2 cellular contexts compared by ENCODE assay signal in genomic region chr11:45886816-45887520, GRCh38.
TF ChIP-seq lines count a peak whose summit lies in the region.

No MANE protein-coding gene starts in this region.

TF ChIP-seq in HEK293, 187 proteins besides CTCF, POLR2A, EP300 and RAD21:
- TF ChIP-seq ZSCAN5A (tag by site-specific recombination; IDR thresholded peaks at IDR 0.05) (no peak), SCRT2 (tag by site-specific recombination; IDR thresholded peaks at IDR 0.05) (peak; percentile 64), ZIC2 (tag by site-specific recombination; IDR thresholded peaks at IDR 0.05) (peak; percentile 48)

TF ChIP-seq in H1, 55 proteins besides CTCF, POLR2A, EP300 and RAD21:
- TF ChIP-seq ATF2 (IDR thresholded peaks at IDR 0.05; ENCODE audit: low read length), result no peak
- TF ChIP-seq NANOG (IDR thresholded peaks at IDR 0.05; ENCODE audit: insufficient read depth, low read depth, low read length, poor library complexity, severe bottlenecking), result no peak
- no peak for TF ChIP-seq FOSL1 (IDR thresholded peaks at IDR 0.05; ENCODE audit: insufficient read depth, low read depth, low read length)
- no peak for TF ChIP-seq TCF12 (IDR thresholded peaks at IDR 0.05; ENCODE audit: low read depth, low read length)
- TF ChIP-seq SIRT6 (IDR thresholded peaks at IDR 0.05; ENCODE audit: low read length), result no peak
- TF ChIP-seq BRCA1 (IDR thresholded peaks at IDR 0.05; ENCODE audit: low read depth, low read length), result no peak
- TF ChIP-seq BCL11A (IDR thresholded peaks at IDR 0.05; ENCODE audit: low read depth in 2 of 2, low read length in 2 of 2), result no peak
- TF ChIP-seq SP1 (IDR thresholded peaks at IDR 0.05; ENCODE audit: low read depth, low read length), result no peak
- TF ChIP-seq CHD2 (IDR thresholded peaks at IDR 0.05; ENCODE audit: low read length), result no peak
- TF ChIP-seq CEBPB (IDR thresholded peaks at IDR 0.05; ENCODE audit: low read depth, low read length), result no peak
